In the genomic region with DNA sequence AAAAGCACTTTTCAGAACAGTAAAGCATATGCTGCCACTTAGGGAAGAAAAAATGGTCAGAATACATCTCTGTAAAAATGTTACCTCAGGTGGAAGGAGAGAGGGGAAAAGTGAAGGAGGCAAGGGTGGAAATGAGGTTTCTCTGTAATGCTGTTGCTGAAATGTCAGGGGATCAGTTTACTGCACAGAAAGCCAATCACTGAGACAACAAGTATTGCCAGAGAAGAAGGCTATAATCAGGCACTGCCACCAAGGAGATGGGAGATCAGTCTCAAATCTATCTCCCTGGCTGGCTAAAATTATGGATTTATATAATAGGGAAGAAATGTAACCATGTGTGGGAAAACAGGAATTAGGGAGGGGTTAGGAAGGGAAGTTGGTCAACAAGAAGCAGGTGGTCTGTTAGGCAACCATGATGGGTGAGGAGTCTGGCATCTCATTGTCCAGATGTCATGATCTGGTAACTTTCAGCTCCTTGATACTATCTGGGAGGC, we compare ENCODE assay signal across 1 cellular context.
TF ChIP-seq lines count a peak whose summit lies in the region.

No MANE protein-coding gene starts in this region.

TF ChIP-seq in HCT116, 20 proteins besides CTCF, POLR2A, EP300 and RAD21:
- TF ChIP-seq CBX3 (IDR thresholded peaks at IDR 0.05; ENCODE audit: low read depth): peak; percentile 50; the same call in 1 of the 2 replicates
- TF ChIP-seq ZBTB33 (IDR thresholded peaks at IDR 0.05; ENCODE audit: extremely low read depth, insufficient replicate concordance, low read length): no peak
